Comparison of ENCODE assay signal across 16 cellular contexts in the genomic region with DNA sequence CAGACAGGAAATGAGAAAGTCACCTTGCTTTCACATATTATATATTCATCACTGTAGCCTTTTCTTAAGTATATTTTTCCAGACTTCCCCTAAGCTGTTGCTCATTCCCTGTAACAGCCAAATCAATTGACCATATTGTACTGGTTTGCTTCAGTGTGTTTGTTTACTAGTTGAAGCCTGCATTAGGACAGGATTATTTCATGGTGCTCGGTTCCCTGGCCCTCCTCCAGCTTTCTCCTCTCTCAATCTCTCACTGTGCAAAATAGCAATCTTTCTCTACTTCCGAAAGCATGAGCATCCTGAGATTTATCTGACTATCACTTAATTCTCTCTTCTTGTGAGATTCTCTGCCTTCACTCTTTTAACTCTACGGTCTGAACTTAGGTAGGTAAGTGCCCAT. TPM values are rescaled to one million over a fixed set of nuclear protein-coding genes. Genes with fewer than 3 reads are reported as not detected.
DNase-seq lines count a peak whose midpoint lies in the region; ATAC-seq lines count a peak whose summit lies in the region.
"Had no signal": no experiment of that assay in that cellular context is flagged by ENCODE, and none has a peak within 500 bp of the region (broad histone marks: within the 10 kb centered on the region; RNA-seq: fewer than 3 reads in every experiment).

No MANE protein-coding gene starts in this region.

- peak; percentile 50 for DNase-seq in DMS79 (lab: John Stamatoyannopoulos, UW)
- peak; percentile 75 for DNase-seq in DMS79 treated with DMSO at 0.1 percent for 48 hours (lab: John Stamatoyannopoulos, UW)
- peak; percentile 61 for DNase-seq in NCI-H526 treated with DMSO at 0.1 percent for 48 hours (lab: John Stamatoyannopoulos, UW)
- DNase-seq in cerebellum (ENCODE audit: low spot score), result peak; percentile 70
- no peak for DNase-seq in inferior parietal cortex (ENCODE audit: extremely low spot score)
- no peak for DNase-seq in SW480 (ENCODE audit: low spot score)
- DNase-seq: BE2C; CD4-positive, alpha-beta memory T cell; DND-41; GF-D8; GM23248 had no signal

- ATAC-seq in HG02588 (IDR thresholded peaks at IDR 0.05; ENCODE audit: unreplicated experiment) (no peak), GM21786 (IDR thresholded peaks at IDR 0.05; ENCODE audit: unreplicated experiment) (no peak)
- ATAC-seq: A549, HCT116 had no signal

RNA-seq across cellular contexts. Expression of a gene that starts 2.4 kb away (rescaled TPM):
- total RNA-seq in cerebellum, result 6.5 TPM
- total RNA-seq: CD4-positive, alpha-beta memory T cell; GM23248; HT-29 had no signal

Comparison
In these comparisons a context has a peak if more than half of its experiments do, and no peak if none do; other contexts are left out.
1. DNase-seq: peak in DMS79 (single experiment), DMS79 treated with DMSO at 0.1 percent for 48 hours (single experiment), NCI-H526 treated with DMSO at 0.1 percent for 48 hours (single experiment) and cerebellum (single experiment); none in inferior parietal cortex (single experiment) and SW480 (single experiment).